8 cellular contexts compared by ENCODE assay signal in genomic region chr17:43368740-43369506, GRCh38. TPM values are rescaled to one million over a fixed set of nuclear protein-coding genes. Genes with fewer than 3 reads are reported as not detected.
DNase-seq lines count a peak whose midpoint lies in the region; ATAC-seq and TF ChIP-seq lines count a peak whose summit lies in the region.

No MANE protein-coding gene starts in this region.

- H3K27ac ChIP-seq in duodenal mucosa (ENCODE audit: low read depth, low read length) (peak overlapping the region; percentile 97), left lung (peak overlapping the region; percentile 100)

- H3K9me3 ChIP-seq in duodenal mucosa (ENCODE audit: control insufficient read depth in 1 of 2, low read length in 2 of 2) (no peaks in the 10 kb centered on the region), left lung (no peaks in the 10 kb centered on the region)

- H3K4me3 ChIP-seq in duodenal mucosa (ENCODE audit: low read depth in 1 of 2, low read length in 2 of 2) (peak overlapping the region; percentile 71 to 80), left lung (peak overlapping the region; percentile 36 to 53)

- ATAC-seq in HG02981 (IDR thresholded peaks at IDR 0.05; ENCODE audit: unreplicated experiment) (peak; percentile 22), left lung (peak; percentile 89), GM18867 (IDR thresholded peaks at IDR 0.05; ENCODE audit: unreplicated experiment) (no peak)

- H3K36me3 ChIP-seq in duodenal mucosa (ENCODE audit: control insufficient read depth in 1 of 2, insufficient read depth in 2 of 2, low read length in 2 of 2) (no peaks in the 10 kb centered on the region), left lung (no peaks in the 10 kb centered on the region)

- peaks cover 18 to 23% of the 10 kb centered on the region in 2 donors for H3K4me1 ChIP-seq in duodenal mucosa (ENCODE audit: control insufficient read depth in 1 of 2, insufficient read depth in 2 of 2, low read length in 2 of 2)
- peaks cover 8 to 42% of the 10 kb centered on the region in 2 donors for H3K4me1 ChIP-seq in left lung

- H3K9ac ChIP-seq in duodenal mucosa (ENCODE audit: low read depth in 1 of 2, low read length in 2 of 2), result peak overlapping the region; percentile 58 to 92

- no peak for TF ChIP-seq CTCF in left lung (IDR thresholded peaks at IDR 0.05)

- peak; percentile 82 for DNase-seq in DMS153 treated with DMSO at 0.1 percent for 48 hours (lab: John Stamatoyannopoulos, UW; ENCODE audit: unreplicated experiment)
- DNase-seq in NCI-H526 (lab: John Stamatoyannopoulos, UW), result peak; percentile 68 to 89
- DNase-seq in activated CD4-positive, alpha-beta T cell treated with anti-CD3 and anti-CD28 coated beads, Interleukin-2, amount 50 U/mL, for 4 hours, result peak; percentile 53 to 58
- DNase-seq in left lung, result peak; percentile 89 to 95
- peak; percentile 53 to 59 for DNase-seq in stimulated activated CD4-positive, alpha-beta T cell treated with anti-CD3 and anti-CD28 coated beads, Interleukin-2, amount 100 ng/mL, for 48 hours

- intact Hi-C loops in left lung (cut with DNase I), result no loop called here

- H3K27me3 ChIP-seq in duodenal mucosa (ENCODE audit: control insufficient read depth in 1 of 2, insufficient read depth in 2 of 2, low read length in 2 of 2), result no peaks in the 10 kb centered on the region
- no peaks in the 10 kb centered on the region for H3K27me3 ChIP-seq in left lung

RNA-seq across cellular contexts. Expression of gene ARL4D, which starts 29.9 kb away (rescaled TPM):
- 10 to 100 TPM in 1 of 2 donors, 1 to 10 TPM in 1; 9.9 to 13.0 TPM for total RNA-seq in left lung
